Comparison of ENCODE assay signal across 13 cellular contexts in genomic region chr1:109891930-109892329, GRCh38. TPM values are rescaled to one million over a fixed set of nuclear protein-coding genes. Genes with fewer than 3 reads are reported as not detected.
DNase-seq lines count a peak whose midpoint lies in the region; ATAC-seq and TF ChIP-seq lines count a peak whose summit lies in the region.
"Had no signal": no experiment of that assay in that cellular context is flagged by ENCODE, and none has a peak within 500 bp of the region (broad histone marks: within the 10 kb centered on the region; RNA-seq: fewer than 3 reads in every experiment).

No MANE protein-coding gene starts in this region.

- H3K36me3 ChIP-seq in PC-9 (ENCODE audit: low read depth) (no peaks in the 10 kb centered on the region), skeletal muscle tissue (ENCODE audit: control insufficient read depth in 3 of 3, insufficient read depth in 3 of 3, low read length in 3 of 3) (no peaks in the 10 kb centered on the region)
- H3K36me3 ChIP-seq: neutrophil had no signal

- intact Hi-C loops in PC-9 (cut with micrococcal nuclease; ENCODE audit: unreplicated experiment) = no loop called here

- TF ChIP-seq CTCF in PC-9 (conservative IDR thresholded peaks at IDR 0.05) (no peak), omental fat pad (IDR thresholded peaks at IDR 0.05) (no peak)

- no peaks in the 10 kb centered on the region for H3K79me2 ChIP-seq in PC-9 (ENCODE audit: low read depth)

- no peak overlapping the region for H3K4me3 ChIP-seq in PC-9
- H3K4me3 ChIP-seq in skeletal muscle tissue (ENCODE audit: low read length in 3 of 3) = peak overlapping the region in 1 of 3 donors; percentile 41

- H3K4me1 Mint-ChIP-seq in T-helper 1 cell treated with Interleukin-12 subunit alpha and Interleukin-12 subunit beta and Interleukin-4 antibody, amounts not matched to agents 30 μg/mL and 1 μg/mL, for 36 hours (ENCODE audit: low read depth) = peaks cover 29% of the 10 kb centered on the region
- H3K4me1 Mint-ChIP-seq in T-cell = peaks cover 0 to 10% (median 8%) of the 10 kb centered on the region in 3 donors

- no peaks in the 10 kb centered on the region for H3K27me3 Mint-ChIP-seq in T-helper 1 cell treated with Interleukin-12 subunit alpha and Interleukin-12 subunit beta and Interleukin-4 antibody, amounts not matched to agents 30 μg/mL and 1 μg/mL, for 36 hours (ENCODE audit: low read depth)
- no peaks in the 10 kb centered on the region for H3K27me3 Mint-ChIP-seq in T-cell
- H3K27me3 Mint-ChIP-seq: central memory CD8-positive, alpha-beta T cell had no signal

- no peak overlapping the region for H3K9ac ChIP-seq in skeletal muscle tissue (ENCODE audit: low read depth in 1 of 3, low read length in 3 of 3)

- no peaks in the 10 kb centered on the region for H3K36me3 Mint-ChIP-seq in T-helper 1 cell treated with Interleukin-12 subunit alpha and Interleukin-12 subunit beta and Interleukin-4 antibody, amounts not matched to agents 30 μg/mL and 1 μg/mL, for 36 hours (ENCODE audit: low read depth)
- no peaks in the 10 kb centered on the region for H3K36me3 Mint-ChIP-seq in T-cell

- no peaks in the 10 kb centered on the region for H3K9me3 ChIP-seq in PC-9 (ENCODE audit: insufficient read depth, low read depth)
- H3K9me3 ChIP-seq in skeletal muscle tissue (ENCODE audit: control insufficient read depth in 3 of 3, low read length in 3 of 3) = no peaks in the 10 kb centered on the region
- H3K9me3 ChIP-seq: neutrophil had no signal

- H3K9me3 Mint-ChIP-seq in T-helper 1 cell treated with Interleukin-12 subunit alpha and Interleukin-12 subunit beta and Interleukin-4 antibody, amounts not matched to agents 30 μg/mL and 1 μg/mL, for 36 hours = no peaks in the 10 kb centered on the region
- no peaks in the 10 kb centered on the region for H3K9me3 Mint-ChIP-seq in T-cell
- H3K9me3 Mint-ChIP-seq: central memory CD8-positive, alpha-beta T cell had no signal

- H3K9me2 ChIP-seq in PC-9 (ENCODE audit: insufficient read depth) = no peaks in the 10 kb centered on the region

- peaks cover 48% of the 10 kb centered on the region for H3K4me1 ChIP-seq in PC-9 (replicated peaks; ENCODE audit: insufficient read depth)
- H3K4me1 ChIP-seq in skeletal muscle tissue (ENCODE audit: control insufficient read depth in 3 of 3, insufficient read depth in 3 of 3, low read length in 3 of 3) = peaks cover 26 to 49% (median 40%) of the 10 kb centered on the region in 3 donors

- ATAC-seq in omental fat pad (ENCODE audit: low FRiP score) (no peak), T-cell (replicated peaks in 1 of 4) (no peak)

- H3K4me3 Mint-ChIP-seq in T-helper 1 cell treated with Interleukin-12 subunit alpha and Interleukin-12 subunit beta and Interleukin-4 antibody, amounts not matched to agents 30 μg/mL and 1 μg/mL, for 36 hours = no peak overlapping the region
- H3K4me3 Mint-ChIP-seq in T-cell = no peak overlapping the region
- H3K4me3 Mint-ChIP-seq: central memory CD8-positive, alpha-beta T cell had no signal

- no peak overlapping the region for H2AFZ ChIP-seq in PC-9

- H3K27ac ChIP-seq in PC-9 = no peak overlapping the region
- peak overlapping the region; percentile 52 for H3K27ac ChIP-seq in skeletal muscle tissue (ENCODE audit: low read depth, low read length)
- H3K27ac ChIP-seq: neutrophil had no signal

- CTCF ChIA-PET in PC-9 (lab: Charles Lee) (no interaction called here), T-cell (lab: Charles Lee) (no interaction called here)

- peak overlapping the region; percentile 38; the same call in 1 of the 2 replicates for H3K4me2 ChIP-seq in PC-9

- peak overlapping the region; percentile 39 for H3K27ac Mint-ChIP-seq in T-helper 1 cell treated with Interleukin-12 subunit alpha and Interleukin-12 subunit beta and Interleukin-4 antibody, amounts not matched to agents 30 μg/mL and 1 μg/mL, for 36 hours
- no peak overlapping the region for H3K27ac Mint-ChIP-seq in T-cell

- H3F3A ChIP-seq in PC-9 (ENCODE audit: insufficient read depth, low read depth) = peaks cover 10% of the 10 kb centered on the region; the same call in 1 of the 2 replicates

- no peaks in the 10 kb centered on the region for H4K20me1 ChIP-seq in PC-9 (ENCODE audit: insufficient read depth)

- BruUV-seq in PC-9 (replicated peaks; lab: Mats Ljungman, UMichigan) = no TSS peak

- POLR2A ChIA-PET in PC-9 (lab: Charles Lee; ENCODE audit: unreplicated experiment) (no interaction called here), T-cell (lab: Charles Lee) (no interaction called here)

- H3K27me3 ChIP-seq in PC-9 (ENCODE audit: insufficient read depth, low read depth) (no peaks in the 10 kb centered on the region), skeletal muscle tissue (ENCODE audit: control insufficient read depth in 3 of 3, insufficient read depth in 3 of 3, low read length in 3 of 3) (no peaks in the 10 kb centered on the region)
- H3K27me3 ChIP-seq: neutrophil had no signal

- DNase-seq in T-helper 1 cell (no peak), PC-9 (no peak), kidney tubule cell (ENCODE audit: low spot score) (peak; percentile 32), H4 (ENCODE audit: low spot score) (no peak), omental fat pad (ENCODE audit: low spot score) (no peak), T-cell (no peak)
- DNase-seq: ACHN; MV-4-11; stimulated activated CD4-positive, alpha-beta T cell treated with anti-CD3 and anti-CD28 coated beads, Interleukin-15, amount 100 ng/mL, for 24 hours had no signal

RNA-seq across cellular contexts. Expression of gene CSF1, which starts 18.7 kb away (rescaled TPM):
- 29.8 and 35.2 TPM in 2 replicates for total RNA-seq in PC-9 (2021)
- total RNA-seq in skeletal muscle tissue = 7.3 TPM
- 15.8 and 18.9 TPM in 2 replicates for total RNA-seq in H4 (2014; rRNA removed; shearing (Covaris generic))
- 100 to 1,000 TPM; 103 to 158 (median 118) TPM for total RNA-seq in omental fat pad
- total RNA-seq in T-cell = 1 to 10 TPM; 4.8 to 9.5 (median 8.3) TPM
